In the genomic region with DNA sequence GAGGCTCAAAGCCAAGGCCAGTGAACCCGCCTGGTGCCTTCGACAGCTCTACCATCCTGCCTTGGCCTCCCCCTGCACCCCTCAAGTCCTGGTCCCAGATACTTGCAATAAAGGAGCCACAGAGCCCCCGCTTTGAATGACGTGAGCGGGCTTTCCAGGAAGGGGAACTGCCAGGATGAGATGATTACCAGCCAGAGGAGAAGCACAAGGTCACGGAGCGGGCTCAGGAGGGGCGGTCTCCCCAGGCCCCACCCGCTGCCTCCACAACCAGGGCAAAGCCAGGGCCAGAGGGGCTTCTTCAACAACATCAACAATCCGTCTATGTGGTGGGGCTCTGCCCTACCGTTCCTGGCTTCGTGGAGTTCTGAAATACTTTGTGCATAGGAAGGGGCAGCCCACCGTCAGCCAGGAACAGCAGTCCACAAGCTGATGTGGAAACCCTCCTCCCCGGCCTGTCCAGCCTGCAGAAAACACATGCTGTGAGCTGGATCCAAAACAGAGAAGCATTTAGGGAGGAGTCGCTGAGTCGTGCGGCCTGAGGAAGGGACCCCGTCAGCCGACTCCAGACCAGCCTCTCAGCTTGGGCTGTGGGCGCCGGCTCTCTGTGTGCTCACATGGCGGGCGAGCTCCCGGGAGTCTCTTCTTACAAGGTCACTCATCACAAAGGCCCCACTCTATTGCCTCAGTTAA, we compare ENCODE assay signal across 17 cellular contexts.
DNase-seq lines count a peak whose midpoint lies in the region; ATAC-seq lines count a peak whose summit lies in the region.
"Had no signal": no experiment of that assay in that cellular context is flagged by ENCODE, and none has a peak within 500 bp of the region (broad histone marks: within the 10 kb centered on the region; RNA-seq: fewer than 3 reads in every experiment).

No MANE protein-coding gene starts in this region.

- intact Hi-C loops in right cardiac atrium (cut with DNase I): no loop called here

- peak overlapping the region; percentile 52 for H2BK12ac ChIP-seq in neuronal stem cell (ENCODE audit: low read length)

- peak overlapping the region; percentile 37 for H3K23ac ChIP-seq in neuronal stem cell (ENCODE audit: low read depth, low read length, poor library complexity)

- 57% methylated on average over 24 of the region's 24 CpGs for WGBS in right cardiac atrium
- no CpG with 5 or more reads among the region's 24 CpGs for WGBS in neuronal stem cell (ENCODE audit: extremely low coverage in 2 of 2, insufficient read length in 2 of 2, insufficient replicate concordance in 1 of 2), 2 donors

- H3K4me3 ChIP-seq in BLaER1 (no peak overlapping the region), right cardiac atrium (ENCODE audit: low read length) (no peak overlapping the region), neuronal stem cell (ENCODE audit: low read length in 2 of 2) (no peak overlapping the region)
- no peak overlapping the region for H3K4me3 ChIP-seq in BLaER1 treated with 17β-estradiol and CSF1 and Interleukin-3, amounts not matched to agents 10 nM and 100 nM
- H3K4me3 ChIP-seq: A549, GM23248 had no signal

- H3K27ac ChIP-seq in BLaER1: no peak overlapping the region
- H3K27ac ChIP-seq in BLaER1 treated with 17β-estradiol and CSF1 and Interleukin-3, amounts not matched to agents 10 nM and 100 nM: no peak overlapping the region
- H3K27ac ChIP-seq in right cardiac atrium (ENCODE audit: low read length): no peak overlapping the region
- H3K27ac ChIP-seq in neuronal stem cell (replicated peaks; ENCODE audit: low read length): no peak overlapping the region
- H3K27ac ChIP-seq: A549, GM23248 had no signal

- peak overlapping the region; percentile 64 for H3K14ac ChIP-seq in neuronal stem cell (ENCODE audit: low read length)

- H4K91ac ChIP-seq in neuronal stem cell (ENCODE audit: low read depth, low read length, poor library complexity): no peak overlapping the region

- H3K27me3 ChIP-seq in BLaER1 (no peaks in the 10 kb centered on the region), right cardiac atrium (ENCODE audit: control insufficient read depth, insufficient read depth) (no peaks in the 10 kb centered on the region), neuronal stem cell (ENCODE audit: control insufficient read depth in 3 of 3, insufficient read depth in 3 of 3, low read depth in 1 of 3, low read length in 3 of 3) (no peaks in the 10 kb centered on the region)
- H3K27me3 ChIP-seq in BLaER1 treated with 17β-estradiol and CSF1 and Interleukin-3, amounts not matched to agents 10 nM and 100 nM: no peaks in the 10 kb centered on the region
- H3K27me3 ChIP-seq: BE2C had no signal

- H2BK5ac ChIP-seq in neuronal stem cell (ENCODE audit: low read length): no peak overlapping the region

- H2AK5ac ChIP-seq in neuronal stem cell (ENCODE audit: low read depth, low read length): peak overlapping the region; percentile 62

- peaks cover 22% of the 10 kb centered on the region for H3K4me1 ChIP-seq in BLaER1
- peaks cover 14 to 30% (median 22%) of the 10 kb centered on the region in 10 experiments for H3K4me1 ChIP-seq in BLaER1 treated with 17β-estradiol and CSF1 and Interleukin-3, amounts not matched to agents 10 nM and 100 nM
- no peaks in the 10 kb centered on the region for H3K4me1 ChIP-seq in right cardiac atrium (ENCODE audit: control insufficient read depth, insufficient read depth, low read length)
- H3K4me1 ChIP-seq in neuronal stem cell (ENCODE audit: control insufficient read depth in 2 of 2, insufficient read depth in 1 of 2, low read depth in 1 of 2, low read length in 2 of 2): peaks cover 14 to 49% of the 10 kb centered on the region in 2 donors
- H3K4me1 ChIP-seq: A549, BE2C, Caco-2 had no signal

- peak overlapping the region; percentile 76 for H4K8ac ChIP-seq in neuronal stem cell (ENCODE audit: low read depth, low read length)

- peak overlapping the region; percentile 40 for H2AFZ ChIP-seq in neuronal stem cell (ENCODE audit: low read length)
- H2AFZ ChIP-seq: GM23248 had no signal

- ATAC-seq in right cardiac atrium (peak; percentile 20 to 45), GM21576 (IDR thresholded peaks at IDR 0.05; ENCODE audit: unreplicated experiment) (no peak), HG02938 (IDR thresholded peaks at IDR 0.05; ENCODE audit: unreplicated experiment) (no peak)
- ATAC-seq: A549 had no signal

- H3K36me3 ChIP-seq in BLaER1: no peaks in the 10 kb centered on the region
- H3K36me3 ChIP-seq in BLaER1 treated with 17β-estradiol and CSF1 and Interleukin-3, amounts not matched to agents 10 nM and 100 nM: no peaks in the 10 kb centered on the region
- no peaks in the 10 kb centered on the region for H3K36me3 ChIP-seq in neuronal stem cell (replicated peaks in 1 of 2; ENCODE audit: control insufficient read depth in 2 of 2, insufficient read depth in 2 of 2, low read length in 2 of 2)
- H3K36me3 ChIP-seq: BE2C had no signal

- H3K18ac ChIP-seq in neuronal stem cell (ENCODE audit: low read length): peak overlapping the region; percentile 58

- no peak overlapping the region for H3K9ac ChIP-seq in BLaER1
- no peak overlapping the region for H3K9ac ChIP-seq in BLaER1 treated with 17β-estradiol and CSF1 and Interleukin-3, amounts not matched to agents 10 nM and 100 nM
- H3K9ac ChIP-seq in neuronal stem cell (ENCODE audit: low read depth, low read length, poor library complexity): no peak overlapping the region
- H3K9ac ChIP-seq: GM23248 had no signal

- H2BK120ac ChIP-seq in neuronal stem cell (ENCODE audit: low read depth, low read length): peak overlapping the region; percentile 18

- H4K20me1 ChIP-seq in BLaER1: no peaks in the 10 kb centered on the region
- peaks cover 0 to 9% (median 0%) of the 10 kb centered on the region in 11 experiments; a peak in 3 of 22 replicates for H4K20me1 ChIP-seq in BLaER1 treated with 17β-estradiol and CSF1 and Interleukin-3, amounts not matched to agents 10 nM and 100 nM

- peak in 1 of 3 donors; percentile 51 for DNase-seq in right cardiac atrium
- DNase-seq in neuronal stem cell (ENCODE audit: low spot score): no peak
- no peak for DNase-seq in HuH-7 (ENCODE audit: low spot score)
- no peak for DNase-seq in D341Med (ENCODE audit: low spot score)
- DNase-seq: BE2C; Caco-2; CD8-positive, alpha-beta memory T cell; DMS53; GM23248; H9; IMR-90; KBM-7 had no signal

- H3K79me1 ChIP-seq in neuronal stem cell (ENCODE audit: low read depth, low read length): no peaks in the 10 kb centered on the region

- H3K4me2 ChIP-seq in BLaER1 (peak overlapping the region; percentile 61; the same call in 1 of the 2 replicates), neuronal stem cell (ENCODE audit: insufficient read depth, low read length, poor library complexity, severe bottlenecking) (no peak overlapping the region)
- H3K4me2 ChIP-seq in BLaER1 treated with 17β-estradiol and CSF1 and Interleukin-3, amounts not matched to agents 10 nM and 100 nM: peak overlapping the region in 6 of 11 experiments; percentile 8 to 63 (median 40); a peak in 3 of 22 replicates
- H3K4me2 ChIP-seq: A549 had no signal

- H3K9me3 ChIP-seq in BLaER1 (peaks cover 6% of the 10 kb centered on the region; the same call in 1 of the 2 replicates), right cardiac atrium (ENCODE audit: control insufficient read depth, low read length) (no peaks in the 10 kb centered on the region), neuronal stem cell (replicated peaks in 1 of 2; ENCODE audit: control insufficient read depth in 2 of 2, insufficient read depth in 1 of 2, low read depth in 1 of 2, low read length in 2 of 2) (peaks cover 0 to 4% of the 10 kb centered on the region in 2 donors)
- H3K9me3 ChIP-seq in BLaER1 treated with 17β-estradiol and CSF1 and Interleukin-3, amounts not matched to agents 10 nM and 100 nM (replicated peaks in 1 of 11): peaks cover 0 to 10% (median 0%) of the 10 kb centered on the region in 11 experiments; a peak in 5 of 22 replicates
- H3K9me3 ChIP-seq: A549, BE2C had no signal

- no peak overlapping the region for H3K4ac ChIP-seq in neuronal stem cell (ENCODE audit: low read length)

- no peak overlapping the region for H2BK15ac ChIP-seq in neuronal stem cell (ENCODE audit: low read length)

Comparison
In these comparisons a context has a peak if more than half of its experiments do, and no peak if none do; other contexts are left out.
1. ATAC-seq: peak in right cardiac atrium (2 of 2); none in GM21576 (single experiment) and HG02938 (single experiment).